ENCODE assay signal across 12 cellular contexts in genomic region chr2:217922101-217923006, GRCh38.
DNase-seq lines count a peak whose midpoint lies in the region; ATAC-seq and TF ChIP-seq lines count a peak whose summit lies in the region.
"Had no signal": no experiment of that assay in that cellular context is flagged by ENCODE, and none has a peak within 500 bp of the region (broad histone marks: within the 10 kb centered on the region; RNA-seq: fewer than 3 reads in every experiment).

No MANE protein-coding gene starts in this region.

- H2AFZ ChIP-seq in OCI-LY7 (ENCODE audit: low read length): no peak overlapping the region

- POLR2A ChIA-PET in OCI-LY7 (lab: Charles Lee): interaction anchor here (0.7 kb wide), 1 partner anchor 130 kb away, joined by 3 read pairs; no protein-coding TSS in a partner anchor

- intact Hi-C loops in esophagus muscularis mucosa (cut with DNase I) (no loop called here), testis (cut with DNase I; ENCODE audit: low total_unique reads) (no loop called here), OCI-LY7 (cut with micrococcal nuclease; ENCODE audit: unreplicated experiment) (no loop called here)

- H3K4me1 Mint-ChIP-seq in mesothelial cell of epicardium: peaks cover 76% of the 10 kb centered on the region
- no peaks in the 10 kb centered on the region for H3K4me1 Mint-ChIP-seq in activated CD8-positive, alpha-beta memory T cell treated with anti-CD3 and anti-CD28 coated beads, Interleukin-2, amount 10 ng/mL, durations not matched to agents 7 days and 5 days

- no peak for TF ChIP-seq EP300 in Ishikawa (IDR thresholded peaks at IDR 0.05; ENCODE audit: borderline replicate concordance)
- TF ChIP-seq EP300 in esophagus muscularis mucosa (IDR thresholded peaks at IDR 0.05): no peak

- H3K27ac ChIP-seq in esophagus muscularis mucosa (replicated peaks in 1 of 4) (peak overlapping the region; percentile 89 to 98 (median 97)), testis (peak overlapping the region; percentile 28 to 86), OCI-LY7 (ENCODE audit: low read depth, low read length, poor library complexity, severe bottlenecking) (no peak overlapping the region)

- no peaks in the 10 kb centered on the region for H4K20me1 ChIP-seq in OCI-LY7 (ENCODE audit: insufficient read depth, low read length)

- no peak overlapping the region for H3K4me2 ChIP-seq in OCI-LY7 (ENCODE audit: low read length)

- TF ChIP-seq CTCF in esophagus muscularis mucosa (IDR thresholded peaks at IDR 0.05) (peak; percentile 23 to 41 (median 37)), mesothelial cell of epicardium (IDR thresholded peaks at IDR 0.05; ENCODE audit: unreplicated experiment) (no peak), testis (IDR thresholded peaks at IDR 0.05) (no peak), OCI-LY7 (conservative IDR thresholded peaks at IDR 0.05; ENCODE audit: low read length) (no peak)

- TF ChIP-seq POLR2A in esophagus muscularis mucosa (IDR thresholded peaks at IDR 0.05; ENCODE audit: low read depth) (no peak), testis (IDR thresholded peaks at IDR 0.05) (no peak)

- DNase-seq in esophagus muscularis mucosa (ENCODE audit: extremely low spot score): no peak
- DNase-seq in mesothelial cell of epicardium (ENCODE audit: low spot score in 2 of 2, unreplicated experiment in 2 of 2): peak in 1 of 2 experiments; percentile 60
- DNase-seq in testis: peak; percentile 43
- DNase-seq in activated CD8-positive, alpha-beta memory T cell treated with anti-CD3 and anti-CD28 coated beads, Interleukin-2, amount 10 ng/mL, durations not matched to agents 7 days and 5 days: no peak
- DNase-seq in OCI-LY7 (ENCODE audit: low spot score): no peak
- DNase-seq in activated naive CD4-positive, alpha-beta T cell (lab: John Stamatoyannopoulos, UW): no peak
- no peak for DNase-seq in SIG-M5 (lab: John Stamatoyannopoulos, UW)
- DNase-seq: cortex of kidney; HCEC 1CT; NCI-H1436 treated with DMSO at 0.1 percent for 48 hours; stimulated activated CD4-positive, alpha-beta T cell treated with anti-CD3 and anti-CD28 coated beads, Interleukin-12 subunit alpha, Interleukin-12 subunit beta, amount 100 ng/mL, for 4 hours had no signal

- no peak overlapping the region for H3K4me3 Mint-ChIP-seq in mesothelial cell of epicardium
- H3K4me3 Mint-ChIP-seq in activated CD8-positive, alpha-beta memory T cell treated with anti-CD3 and anti-CD28 coated beads, Interleukin-2, amount 10 ng/mL, durations not matched to agents 7 days and 5 days: no peak overlapping the region

- H3K4me3 ChIP-seq in esophagus muscularis mucosa: peak overlapping the region; percentile 26 to 43 (median 32)
- H3K4me3 ChIP-seq in testis: no peak overlapping the region
- no peak overlapping the region for H3K4me3 ChIP-seq in OCI-LY7 (ENCODE audit: low read depth, low read length, poor library complexity, severe bottlenecking)

- H3K9me3 ChIP-seq in esophagus muscularis mucosa: no peaks in the 10 kb centered on the region
- no peaks in the 10 kb centered on the region for H3K9me3 ChIP-seq in testis
- H3K9me3 ChIP-seq in OCI-LY7 (ENCODE audit: low read length): no peaks in the 10 kb centered on the region

- CTCF ChIA-PET in activated CD8-positive, alpha-beta memory T cell treated with anti-CD3 and anti-CD28 coated beads, Interleukin-2, amount 10 ng/mL, durations not matched to agents 7 days and 5 days (lab: Charles Lee): interaction anchor here (3.0 kb wide), 1 partner anchor 136 kb away, joined by 7 read pairs; no protein-coding TSS in a partner anchor
- CTCF ChIA-PET in OCI-LY7 (lab: Charles Lee; ENCODE audit: unreplicated experiment): no interaction called here

- H3K79me2 ChIP-seq in OCI-LY7 (ENCODE audit: insufficient read depth, low read depth, low read length): no peaks in the 10 kb centered on the region

- peaks cover 100% of the 10 kb centered on the region in 4 donors for H3K4me1 ChIP-seq in esophagus muscularis mucosa
- H3K4me1 ChIP-seq in testis: peaks cover 69% of the 10 kb centered on the region
- no peaks in the 10 kb centered on the region for H3K4me1 ChIP-seq in OCI-LY7 (ENCODE audit: insufficient read depth, low read length, poor library complexity, severe bottlenecking)

- no TSS peak for BruUV-seq in OCI-LY7 (replicated peaks; lab: Mats Ljungman, UMichigan)

- H3K36me3 Mint-ChIP-seq in mesothelial cell of epicardium: no peaks in the 10 kb centered on the region
- H3K36me3 Mint-ChIP-seq in activated CD8-positive, alpha-beta memory T cell treated with anti-CD3 and anti-CD28 coated beads, Interleukin-2, amount 10 ng/mL, durations not matched to agents 7 days and 5 days: no peaks in the 10 kb centered on the region

- H3K27me3 Mint-ChIP-seq in mesothelial cell of epicardium (ENCODE audit: low read depth): no peaks in the 10 kb centered on the region
- H3K27me3 Mint-ChIP-seq in activated CD8-positive, alpha-beta memory T cell treated with anti-CD3 and anti-CD28 coated beads, Interleukin-2, amount 10 ng/mL, durations not matched to agents 7 days and 5 days: peaks cover 5% of the 10 kb centered on the region

- WGBS in esophagus muscularis mucosa: 33% methylated on average over 14 of the region's 19 CpGs
- WGBS in testis, 2 donors: 28 to 47% methylated on average over 16 to 19 of the region's 19 CpGs

- peak; percentile 22; the same call in 1 of the 2 replicates for TF ChIP-seq RAD21 in Ishikawa (IDR thresholded peaks at IDR 0.05; ENCODE audit: low read depth)

- H3K36me3 ChIP-seq in esophagus muscularis mucosa (peaks cover 0 to 31% (median 18%) of the 10 kb centered on the region in 4 donors), testis (ENCODE audit: low read depth, missing control alignments) (no peaks in the 10 kb centered on the region), OCI-LY7 (ENCODE audit: insufficient read depth, low read length) (no peaks in the 10 kb centered on the region)

- H3K27me3 ChIP-seq in esophagus muscularis mucosa: no peaks in the 10 kb centered on the region
- no peaks in the 10 kb centered on the region for H3K27me3 ChIP-seq in testis

- no peaks in the 10 kb centered on the region for H3K9me2 ChIP-seq in OCI-LY7 (ENCODE audit: insufficient read depth, low read length)

- peak overlapping the region; percentile 83 for H3K27ac Mint-ChIP-seq in mesothelial cell of epicardium
- no peak overlapping the region for H3K27ac Mint-ChIP-seq in activated CD8-positive, alpha-beta memory T cell treated with anti-CD3 and anti-CD28 coated beads, Interleukin-2, amount 10 ng/mL, durations not matched to agents 7 days and 5 days

- H3K9me3 Mint-ChIP-seq in mesothelial cell of epicardium: no peaks in the 10 kb centered on the region
- H3K9me3 Mint-ChIP-seq in activated CD8-positive, alpha-beta memory T cell treated with anti-CD3 and anti-CD28 coated beads, Interleukin-2, amount 10 ng/mL, durations not matched to agents 7 days and 5 days (ENCODE audit: low read depth): no peaks in the 10 kb centered on the region

- no peak for ATAC-seq in activated CD8-positive, alpha-beta memory T cell treated with anti-CD3 and anti-CD28 coated beads, Interleukin-2, amount 10 ng/mL, durations not matched to agents 7 days and 5 days

TF ChIP-seq in Ishikawa, 13 proteins besides CTCF, POLR2A, EP300 and RAD21:
- TF ChIP-seq YY1 (IDR thresholded peaks at IDR 0.05; ENCODE audit: low read depth) (no peak), TEAD4 (IDR thresholded peaks at IDR 0.05) (peak; percentile 43), MAX (IDR thresholded peaks at IDR 0.05) (no peak), CEBPB (IDR thresholded peaks at IDR 0.05) (no peak), REST (IDR thresholded peaks at IDR 0.05; ENCODE audit: low read depth) (no peak), TAF1 (IDR thresholded peaks at IDR 0.05; ENCODE audit: low read depth) (no peak), USF1 (IDR thresholded peaks at IDR 0.05) (no peak), TCF12 (IDR thresholded peaks at IDR 0.05; ENCODE audit: low read depth) (peak; percentile 19; the same call in 1 of the 2 replicates), EGR1 (IDR thresholded peaks at IDR 0.05) (peak; percentile 37; the same call in 1 of the 2 replicates)
TF ChIP-seq in Ishikawa: peak in this region for 3.

Comparison
In these comparisons a context has a peak if more than half of its experiments do, and no peak if none do; other contexts are left out.
1. H3K4me3 ChIP-seq: peak in esophagus muscularis mucosa (4 of 4); none in testis (0 of 2) and OCI-LY7 (single experiment).
2. CTCF ChIP-seq: peak in esophagus muscularis mucosa (3 of 3); none in mesothelial cell of epicardium (single experiment), testis (0 of 3) and OCI-LY7 (single experiment).